In the genomic region with DNA sequence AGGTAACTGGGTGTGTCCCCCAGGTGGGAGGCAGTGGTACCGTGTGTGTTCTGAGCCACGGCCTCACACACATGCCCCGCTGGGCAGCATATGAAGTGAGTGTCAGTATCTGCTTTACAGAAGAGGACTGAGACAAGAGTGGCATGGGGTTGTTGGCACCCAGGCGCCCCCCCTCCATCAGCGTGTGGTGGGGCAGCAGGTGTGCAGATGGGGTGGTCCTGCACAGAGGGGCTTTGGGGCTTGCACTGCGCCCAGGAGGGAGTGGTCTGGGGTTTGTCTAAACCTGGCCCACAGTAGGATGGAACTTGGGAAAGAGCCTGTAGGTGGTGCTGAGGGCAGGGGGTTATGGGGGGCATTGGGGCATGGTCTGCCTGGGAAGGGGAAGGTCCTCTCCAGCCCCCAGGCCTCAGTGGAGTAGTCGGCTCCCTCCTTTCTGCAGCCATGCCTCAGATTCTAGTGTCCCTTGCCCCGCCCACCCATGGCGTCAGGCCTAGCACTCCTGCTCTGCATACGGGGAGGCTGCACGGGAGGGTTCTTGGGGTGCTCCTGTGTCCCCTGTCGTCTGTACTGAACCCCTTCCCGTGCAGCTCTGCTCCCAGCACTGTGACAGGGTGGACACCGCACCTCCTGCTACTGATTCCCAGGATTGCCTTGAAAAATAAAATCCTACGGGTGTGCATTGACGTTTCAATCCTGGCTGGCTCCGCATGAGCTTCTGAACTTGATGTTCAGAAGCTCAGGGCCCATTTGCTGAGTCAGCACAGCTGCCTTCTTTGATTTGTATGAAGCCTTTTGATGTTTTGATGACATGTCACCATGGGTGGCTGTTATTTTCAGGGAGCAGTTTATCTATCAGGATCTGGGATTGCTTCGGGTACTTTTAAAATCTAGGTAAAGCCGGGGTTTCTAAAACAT, we compare ENCODE assay signal across 23 cellular contexts.
A peak's percentile ranks its signal among the peaks of the same experiment; 100 is the strongest.
DNase-seq lines count a peak whose midpoint lies in the region; ATAC-seq and TF ChIP-seq lines count a peak whose summit lies in the region.
"Had no signal": no experiment of that assay in that cellular context is flagged by ENCODE, and none has a peak within 500 bp of the region (broad histone marks: within the 10 kb centered on the region; RNA-seq: fewer than 3 reads in every experiment).

No MANE protein-coding gene starts in this region.

- WGBS in neuronal stem cell (ENCODE audit: extremely low coverage in 2 of 2, insufficient read length in 2 of 2, insufficient replicate concordance in 1 of 2), 2 donors = no CpG with 5 or more reads among the region's 19 CpGs

- peaks cover 71% of the 10 kb centered on the region for H3K4me1 Mint-ChIP-seq in CD4-positive, alpha-beta T cell (ENCODE audit: low read depth)
- H3K4me1 Mint-ChIP-seq in activated naive CD8-positive, alpha-beta T cell treated with anti-CD3 and anti-CD28 coated beads, Interleukin-2, amount 50 U/mL, for 24 hours = peaks cover 43% of the 10 kb centered on the region
- peaks cover 43% of the 10 kb centered on the region for H3K4me1 Mint-ChIP-seq in glutamatergic neuron (ENCODE audit: low read depth, unreplicated experiment)
- H3K4me1 Mint-ChIP-seq in chondrocyte (ENCODE audit: low read depth) = peaks cover 38% of the 10 kb centered on the region
- H3K4me1 Mint-ChIP-seq: activated CD4-positive, alpha-beta T cell treated with anti-CD3 and anti-CD28 coated beads, Interleukin-2, amount 10 ng/mL, durations not matched to agents 24 days and 14 days had no signal

- no peak overlapping the region for H3K4me2 ChIP-seq in neuronal stem cell (ENCODE audit: insufficient read depth, low read length, poor library complexity, severe bottlenecking)

- no peak overlapping the region for H4K8ac ChIP-seq in neuronal stem cell (ENCODE audit: low read depth, low read length)

- peak overlapping the region; percentile 8 for H3K23ac ChIP-seq in neuronal stem cell (ENCODE audit: low read depth, low read length, poor library complexity)

- peaks cover under 1 to 1% of the 10 kb centered on the region in 2 donors for H3K4me1 ChIP-seq in neuronal stem cell (ENCODE audit: control insufficient read depth in 2 of 2, insufficient read depth in 1 of 2, low read depth in 1 of 2, low read length in 2 of 2)
- H3K4me1 ChIP-seq: BE2C, prostate gland had no signal

- no peak overlapping the region for H3K4me3 Mint-ChIP-seq in CD4-positive, alpha-beta T cell
- no peak overlapping the region for H3K4me3 Mint-ChIP-seq in activated naive CD8-positive, alpha-beta T cell treated with anti-CD3 and anti-CD28 coated beads, Interleukin-2, amount 50 U/mL, for 24 hours
- H3K4me3 Mint-ChIP-seq in glutamatergic neuron (ENCODE audit: unreplicated experiment) (peak overlapping the region; percentile 39), chondrocyte (ENCODE audit: unreplicated experiment) (no peak overlapping the region)
- H3K4me3 Mint-ChIP-seq: activated CD4-positive, alpha-beta T cell treated with anti-CD3 and anti-CD28 coated beads, Interleukin-2, amount 10 ng/mL, durations not matched to agents 24 days and 14 days; activated T-cell treated with anti-CD3 and anti-CD28 coated beads, Interleukin-2, amount 50 U/mL, for 4 hours had no signal

- no peak overlapping the region for H3K14ac ChIP-seq in neuronal stem cell (ENCODE audit: low read length)

- intact Hi-C loops in CD4-positive, alpha-beta T cell (cut with DNase I, micrococcal nuclease) = no loop called here

- no peak overlapping the region for H2BK5ac ChIP-seq in neuronal stem cell (ENCODE audit: low read length)

- H2BK15ac ChIP-seq in neuronal stem cell (ENCODE audit: low read length) = no peak overlapping the region

- no peaks in the 10 kb centered on the region for H3K9me3 Mint-ChIP-seq in CD4-positive, alpha-beta T cell
- no peaks in the 10 kb centered on the region for H3K9me3 Mint-ChIP-seq in activated naive CD8-positive, alpha-beta T cell treated with anti-CD3 and anti-CD28 coated beads, Interleukin-2, amount 50 U/mL, for 24 hours
- H3K9me3 Mint-ChIP-seq in glutamatergic neuron (ENCODE audit: unreplicated experiment) (peaks cover 18% of the 10 kb centered on the region), chondrocyte (ENCODE audit: low read depth) (peaks cover 5% of the 10 kb centered on the region)
- H3K9me3 Mint-ChIP-seq: activated CD4-positive, alpha-beta T cell treated with anti-CD3 and anti-CD28 coated beads, Interleukin-2, amount 10 ng/mL, durations not matched to agents 24 days and 14 days; activated T-cell treated with anti-CD3 and anti-CD28 coated beads, Interleukin-2, amount 50 U/mL, for 4 hours had no signal

- no peak overlapping the region for H2AK5ac ChIP-seq in neuronal stem cell (ENCODE audit: low read depth, low read length)

- no peak for ATAC-seq in CD4-positive, alpha-beta T cell (ENCODE audit: poor library complexity)
- ATAC-seq in activated naive CD8-positive, alpha-beta T cell treated with anti-CD3 and anti-CD28 coated beads, Interleukin-2, amount 50 U/mL, for 24 hours = no peak
- ATAC-seq in HG02970 (IDR thresholded peaks at IDR 0.05; ENCODE audit: low FRiP score, unreplicated experiment) (no peak), HG02623 (IDR thresholded peaks at IDR 0.05; ENCODE audit: unreplicated experiment) (no peak)
- ATAC-seq: activated T-cell treated with anti-CD3 and anti-CD28 coated beads, Interleukin-2, amount 50 U/mL, for 4 hours; GM12878; left ventricle myocardium superior had no signal

- no peaks in the 10 kb centered on the region for H3K27me3 Mint-ChIP-seq in CD4-positive, alpha-beta T cell
- H3K27me3 Mint-ChIP-seq in activated naive CD8-positive, alpha-beta T cell treated with anti-CD3 and anti-CD28 coated beads, Interleukin-2, amount 50 U/mL, for 24 hours = no peaks in the 10 kb centered on the region
- H3K27me3 Mint-ChIP-seq in glutamatergic neuron (ENCODE audit: unreplicated experiment) (peaks cover 29% of the 10 kb centered on the region), chondrocyte (ENCODE audit: low read depth) (no peaks in the 10 kb centered on the region)
- H3K27me3 Mint-ChIP-seq: activated CD4-positive, alpha-beta T cell treated with anti-CD3 and anti-CD28 coated beads, Interleukin-2, amount 10 ng/mL, durations not matched to agents 24 days and 14 days had no signal

- peaks cover 43% of the 10 kb centered on the region for H3K36me3 Mint-ChIP-seq in CD4-positive, alpha-beta T cell (ENCODE audit: low read depth)
- peaks cover 5% of the 10 kb centered on the region for H3K36me3 Mint-ChIP-seq in activated naive CD8-positive, alpha-beta T cell treated with anti-CD3 and anti-CD28 coated beads, Interleukin-2, amount 50 U/mL, for 24 hours (ENCODE audit: low read depth)
- H3K36me3 Mint-ChIP-seq in glutamatergic neuron (ENCODE audit: unreplicated experiment) (peaks cover 4% of the 10 kb centered on the region), chondrocyte (ENCODE audit: low read depth) (peaks cover 2% of the 10 kb centered on the region)

- peaks cover 3 to 5% of the 10 kb centered on the region in 2 donors for H3K36me3 ChIP-seq in neuronal stem cell (replicated peaks in 1 of 2; ENCODE audit: control insufficient read depth in 2 of 2, insufficient read depth in 2 of 2, low read length in 2 of 2)
- H3K36me3 ChIP-seq: BE2C, cardiac muscle cell, prostate gland had no signal

- H3K27ac Mint-ChIP-seq in CD4-positive, alpha-beta T cell = peak overlapping the region; percentile 24
- peak overlapping the region; percentile 5 for H3K27ac Mint-ChIP-seq in activated naive CD8-positive, alpha-beta T cell treated with anti-CD3 and anti-CD28 coated beads, Interleukin-2, amount 50 U/mL, for 24 hours
- peak overlapping the region; percentile 34 for H3K27ac Mint-ChIP-seq in glutamatergic neuron (ENCODE audit: unreplicated experiment)
- no peak overlapping the region for H3K27ac Mint-ChIP-seq in chondrocyte (ENCODE audit: unreplicated experiment)
- H3K27ac Mint-ChIP-seq: activated CD4-positive, alpha-beta T cell treated with anti-CD3 and anti-CD28 coated beads, Interleukin-2, amount 10 ng/mL, durations not matched to agents 24 days and 14 days had no signal

- H3K27ac ChIP-seq in CD4-positive, alpha-beta T cell (ENCODE audit: low read depth, low read length) = no peak overlapping the region
- H3K27ac ChIP-seq in neuronal stem cell (replicated peaks; ENCODE audit: low read length) = no peak overlapping the region
- H3K27ac ChIP-seq: cardiac muscle cell, prostate gland, RWPE1, SK-N-MC had no signal

- H2BK120ac ChIP-seq in neuronal stem cell (ENCODE audit: low read depth, low read length) = no peak overlapping the region

- no peaks in the 10 kb centered on the region for H3K27me3 ChIP-seq in CD4-positive, alpha-beta T cell (ENCODE audit: control insufficient read depth, insufficient read depth, low read length)
- H3K27me3 ChIP-seq in neuronal stem cell (ENCODE audit: control insufficient read depth in 3 of 3, insufficient read depth in 3 of 3, low read depth in 1 of 3, low read length in 3 of 3) = no peaks in the 10 kb centered on the region
- H3K27me3 ChIP-seq: BE2C, cardiac muscle cell had no signal

- DNase-seq in CD4-positive, alpha-beta T cell = no peak
- no peak for DNase-seq in activated naive CD8-positive, alpha-beta T cell treated with anti-CD3 and anti-CD28 coated beads, Interleukin-2, amount 50 U/mL, for 24 hours
- DNase-seq in glutamatergic neuron = no peak
- DNase-seq in neuronal stem cell (ENCODE audit: low spot score) = no peak
- no peak for DNase-seq in T-helper 1 cell
- DNase-seq in chondrocyte (ENCODE audit: low spot score) = no peak
- DNase-seq: activated CD4-positive, alpha-beta T cell treated with anti-CD3 and anti-CD28 coated beads, Interleukin-2, amount 10 ng/mL, durations not matched to agents 24 days and 14 days; activated naive CD4-positive, alpha-beta T cell; activated T-cell treated with anti-CD3 and anti-CD28 coated beads, Interleukin-2, amount 50 U/mL, for 4 hours; BE2C; COR-L47; DND-41; left ventricle myocardium superior; NCI-H1092; NCI-H187; NCI-H526 treated with DMSO at 0.1 percent for 48 hours had no signal

- H3K4me3 ChIP-seq in neuronal stem cell (ENCODE audit: low read length in 2 of 2) = no peak overlapping the region
- H3K4me3 ChIP-seq: cardiac muscle cell, GM12878, prostate gland, SK-N-MC had no signal

- peaks cover 8% of the 10 kb centered on the region for H3K79me1 ChIP-seq in neuronal stem cell (ENCODE audit: low read depth, low read length)

- no peak overlapping the region for H3K18ac ChIP-seq in neuronal stem cell (ENCODE audit: low read length)

- H3K4ac ChIP-seq in neuronal stem cell (ENCODE audit: low read length) = no peak overlapping the region

- no peak overlapping the region for H2AFZ ChIP-seq in neuronal stem cell (ENCODE audit: low read length)

- no peak overlapping the region for H4K91ac ChIP-seq in neuronal stem cell (ENCODE audit: low read depth, low read length, poor library complexity)

- POLR2A ChIA-PET in CD4-positive, alpha-beta T cell (lab: Charles Lee) = no interaction called here

- H3K9me3 ChIP-seq in CD4-positive, alpha-beta T cell (ENCODE audit: control insufficient read depth, low read length) = no peaks in the 10 kb centered on the region
- peaks cover 3 to 9% of the 10 kb centered on the region in 2 donors for H3K9me3 ChIP-seq in neuronal stem cell (replicated peaks in 1 of 2; ENCODE audit: control insufficient read depth in 2 of 2, insufficient read depth in 1 of 2, low read depth in 1 of 2, low read length in 2 of 2)
- H3K9me3 ChIP-seq: BE2C, prostate gland had no signal

- no peak overlapping the region for H2BK12ac ChIP-seq in neuronal stem cell (ENCODE audit: low read length)

- H3K9ac ChIP-seq in neuronal stem cell (ENCODE audit: low read depth, low read length, poor library complexity) = no peak overlapping the region

- CTCF ChIA-PET in CD4-positive, alpha-beta T cell (lab: Charles Lee) = no interaction called here

- TF ChIP-seq CTCF in CD4-positive, alpha-beta T cell (IDR thresholded peaks at IDR 0.05) = no peak
- TF ChIP-seq CTCF in glutamatergic neuron (IDR thresholded peaks at IDR 0.05; ENCODE audit: partially characterized antibody, unreplicated experiment) = no peak
- no peak for TF ChIP-seq CTCF in chondrocyte (IDR thresholded peaks at IDR 0.05)
